ENCODE assay signal across 10 cellular contexts in the genomic region with DNA sequence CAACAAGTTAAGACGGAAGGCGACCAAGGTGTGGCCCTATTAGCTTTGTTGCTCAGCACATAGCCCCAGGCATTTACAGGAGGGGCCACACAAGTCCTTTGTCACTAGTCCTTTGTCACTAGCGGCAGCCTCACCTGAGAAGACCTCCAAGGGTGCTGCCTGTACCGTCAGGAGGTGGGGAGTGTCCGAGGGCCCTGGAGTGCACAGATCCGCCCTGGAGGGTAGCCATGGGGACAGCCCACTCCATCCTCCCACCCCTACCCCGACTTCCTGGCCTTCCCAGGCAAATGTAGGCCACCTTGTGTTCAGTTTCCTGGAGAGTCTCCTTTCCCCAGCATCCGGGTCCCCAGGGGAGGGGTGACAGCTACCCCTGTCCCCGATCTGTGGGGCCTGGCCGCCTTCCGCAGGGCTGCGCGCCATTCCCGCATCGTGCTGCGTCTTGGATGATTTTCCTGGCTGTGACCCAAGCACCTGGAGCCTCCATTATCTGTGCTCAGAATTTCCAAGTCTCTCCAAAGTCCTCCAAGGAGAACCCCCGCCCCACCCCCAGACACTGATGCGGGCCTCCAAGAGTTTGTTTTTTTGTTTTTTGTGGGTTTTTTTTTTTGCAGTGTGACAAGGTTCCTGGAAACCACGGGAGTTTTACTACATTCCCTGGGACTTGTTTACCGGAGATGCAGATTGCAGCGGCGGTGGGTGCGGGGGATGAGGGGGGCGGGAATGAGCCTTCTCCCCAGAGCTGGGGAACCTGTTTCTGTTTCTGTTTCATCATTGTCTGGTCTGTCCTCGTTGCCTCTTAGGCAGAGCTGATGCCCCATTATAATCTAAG. TPM values are rescaled to one million over a fixed set of nuclear protein-coding genes. Genes with fewer than 3 reads are reported as not detected.
DNase-seq lines count a peak whose midpoint lies in the region; ATAC-seq and TF ChIP-seq lines count a peak whose summit lies in the region.
"Had no signal": no experiment of that assay in that cellular context is flagged by ENCODE, and none has a peak within 500 bp of the region (broad histone marks: within the 10 kb centered on the region; RNA-seq: fewer than 3 reads in every experiment).

No MANE protein-coding gene starts in this region.

- H3K27me3 ChIP-seq in prostate gland (replicated peaks; ENCODE audit: insufficient read depth) = no peaks in the 10 kb centered on the region
- H3K27me3 ChIP-seq: ascending aorta had no signal

- ATAC-seq in HG02571 (IDR thresholded peaks at IDR 0.05; ENCODE audit: unreplicated experiment) = no peak
- ATAC-seq in effector memory CD8-positive, alpha-beta T cell (replicated peaks) = no peak

- intact Hi-C loops in prostate gland (cut with DNase I) = no loop called here

- H3K36me3 Mint-ChIP-seq in effector memory CD8-positive, alpha-beta T cell (ENCODE audit: insufficient read depth) = peaks cover 9% of the 10 kb centered on the region

- H3K4me1 ChIP-seq in prostate gland (replicated peaks) = no peaks in the 10 kb centered on the region

- no peaks in the 10 kb centered on the region for H3K9me3 ChIP-seq in prostate gland
- H3K9me3 ChIP-seq: ascending aorta had no signal

- peak overlapping the region; percentile 15 to 16 for H3K4me3 ChIP-seq in prostate gland
- H3K4me3 ChIP-seq: ascending aorta had no signal

- TF ChIP-seq POLR2A in prostate gland (IDR thresholded peaks at IDR 0.05) = peak; percentile 29

- H3K36me3 ChIP-seq in prostate gland = no peaks in the 10 kb centered on the region
- H3K36me3 ChIP-seq: ascending aorta had no signal

- peaks cover 0 to 7% of the 10 kb centered on the region in 2 donors for H3K27me3 Mint-ChIP-seq in effector memory CD8-positive, alpha-beta T cell

- no peaks in the 10 kb centered on the region for H3K9me3 Mint-ChIP-seq in effector memory CD8-positive, alpha-beta T cell

- H3K4me1 Mint-ChIP-seq in effector memory CD8-positive, alpha-beta T cell (ENCODE audit: low read depth in 2 of 2) = peaks cover 0 to 3% of the 10 kb centered on the region in 2 donors

- H3K4me3 Mint-ChIP-seq in effector memory CD8-positive, alpha-beta T cell = no peak overlapping the region

- peak overlapping the region in 1 of 2 donors; percentile 19 for H3K27ac Mint-ChIP-seq in effector memory CD8-positive, alpha-beta T cell

- 20% methylated on average over 23 of the region's 25 CpGs for WGBS in prostate gland

- peak; percentile 80 for DNase-seq in DMS79 treated with DMSO at 0.1 percent for 48 hours (lab: John Stamatoyannopoulos, UW)
- peak; percentile 21 for DNase-seq in NCI-H345 treated with DMSO at 0.1 percent for 48 hours (lab: John Stamatoyannopoulos, UW; ENCODE audit: unreplicated experiment)
- peak; percentile 33 for DNase-seq in fibroblast of peridontal ligament (ENCODE audit: extremely low read depth)
- DNase-seq in prostate gland (ENCODE audit: low spot score) = peak; percentile 75
- DNase-seq in central memory CD4-positive, alpha-beta T cell = no peak
- no peak for DNase-seq in effector memory CD8-positive, alpha-beta T cell
- no peak for DNase-seq in MV-4-11 (lab: John Stamatoyannopoulos, UW)
- DNase-seq: NCI-H226 had no signal

- no peak for TF ChIP-seq CTCF in prostate gland (IDR thresholded peaks at IDR 0.05)

- H3K27ac ChIP-seq in prostate gland = peak overlapping the region; percentile 77 to 80
- H3K27ac ChIP-seq: ascending aorta had no signal

RNA-seq across cellular contexts. Expression of a gene that starts 28.6 kb away (rescaled TPM):
- 10 to 100 TPM in 1 of 2 donors, not detected in 1; 10.6 TPM for total RNA-seq in prostate gland
- total RNA-seq: ascending aorta had no signal

Comparison
In these comparisons a context has a peak if more than half of its experiments do, and no peak if none do; other contexts are left out.
1. DNase-seq: peak in DMS79 treated with DMSO at 0.1 percent for 48 hours (single experiment), NCI-H345 treated with DMSO at 0.1 percent for 48 hours (single experiment), fibroblast of peridontal ligament (single experiment) and prostate gland (single experiment); none in central memory CD4-positive, alpha-beta T cell (single experiment), effector memory CD8-positive, alpha-beta T cell (0 of 3) and MV-4-11 (single experiment).